ENCODE assay signal across 8 cellular contexts in genomic region chr12:124918622-124918988, GRCh38. TPM values are rescaled to one million over a fixed set of nuclear protein-coding genes. Genes with fewer than 3 reads are reported as not detected.
A peak's percentile ranks its signal among the peaks of the same experiment; 100 is the strongest.
DNase-seq lines count a peak whose midpoint lies in the region; ATAC-seq, FAIRE-seq and TF ChIP-seq lines count a peak whose summit lies in the region.
"Not testable (repeated sequence)": the region's sequence is repeated elsewhere in the genome, so short reads cannot be mapped to it uniquely, and the experiment has no call there.

No MANE protein-coding gene starts in this region.

- H3K27ac Mint-ChIP-seq in CD14-positive monocyte (peak overlapping the region; percentile 100), IgD-negative memory B cell (peak overlapping the region; percentile 98 to 100 (median 99)), endothelial cell (ENCODE audit: unreplicated experiment) (peak overlapping the region; percentile 100)

- TF ChIP-seq POLR2A in HepG2 (IDR thresholded peaks at IDR 0.05; ENCODE audit: insufficient read depth in 1 of 2, low read depth in 2 of 2, low read length in 2 of 2) = not testable (repeated sequence)

- CTCF ChIA-PET in HepG2 (lab: Yijun Ruan, JAX; ENCODE audit: low intra/inter-chr PET ratio, low total read pairs) = not testable (repeated sequence)

- FAIRE-seq in HepG2 (lab: Jason Lieb, UNC) = not testable (repeated sequence)

- peak overlapping the region; percentile 89 for H3K9ac ChIP-seq in adipocyte (ENCODE audit: low read length)
- H3K9ac ChIP-seq in HepG2 (ENCODE audit: insufficient read depth, low read depth, low read length) = peak overlapping the region; percentile 99

- not testable (repeated sequence) for TF ChIP-seq RAD21 in HepG2 (CRISPR knock-in tag; IDR thresholded peaks at IDR 0.05)

- not testable (repeated sequence) for BruUV-seq in HepG2 (replicated peaks; lab: Mats Ljungman, UMichigan)

- intact Hi-C loops in CD14-positive monocyte (cut with micrococcal nuclease) = not testable (repeated sequence)
- intact Hi-C loops in HepG2 (cut with micrococcal nuclease; ENCODE audit: unreplicated experiment) = loop anchor here (2.0 kb wide), 1 partner anchor 20 kb away; no protein-coding TSS in a partner anchor

- H3K4me1 ChIP-seq in adipocyte (ENCODE audit: control insufficient read depth, insufficient read depth, low read length) = peaks cover 26% of the 10 kb centered on the region
- H3K4me1 ChIP-seq in HepG2 (ENCODE audit: insufficient read depth, low read length) = peaks cover 61% of the 10 kb centered on the region
- H3K4me1 ChIP-seq in osteoblast (ENCODE audit: insufficient read depth, low read length) = peaks cover 50% of the 10 kb centered on the region

- H3K9me3 Mint-ChIP-seq in CD14-positive monocyte; IgD-negative memory B cell; endothelial cell (ENCODE audit: unreplicated experiment): not testable (repeated sequence)

- not testable (repeated sequence) for H3K27me3 ChIP-seq in adipocyte (replicated peaks; ENCODE audit: control insufficient read depth, insufficient read depth, low read length); HepG2 (ENCODE audit: control insufficient read depth in 1 of 2, insufficient read depth in 2 of 2, low read length in 2 of 2)
- peaks cover 12% of the 10 kb centered on the region for H3K27me3 ChIP-seq in osteoblast (ENCODE audit: insufficient read depth, low read length)

- not testable (repeated sequence) for TF ChIP-seq CTCF in CD14-positive monocyte (IDR thresholded peaks at IDR 0.05); VCaP (conservative IDR thresholded peaks at IDR 0.05); endothelial cell (IDR thresholded peaks at IDR 0.05; ENCODE audit: unreplicated experiment); HepG2 (CRISPR knock-in tag; IDR thresholded peaks at IDR 0.05); osteoblast (IDR thresholded peaks at IDR 0.05; ENCODE audit: extremely low read depth, low read depth, low read length)

- DNase-seq in CD14-positive monocyte (ENCODE audit: low spot score); adipocyte (ENCODE audit: low read depth); endothelial cell (ENCODE audit: low spot score); HepG2 (ENCODE audit: low spot score); osteoblast (ENCODE audit: insufficient read length, low spot score, missing footprints); substantia nigra (lab: John Stamatoyannopoulos, UW): not testable (repeated sequence)

- not testable (repeated sequence) for TF ChIP-seq EP300 in HepG2 (IDR thresholded peaks at IDR 0.05; ENCODE audit: low read depth in 2 of 2, low read length in 2 of 2); HepG2 (CRISPR knock-in tag; IDR thresholded peaks at IDR 0.05; ENCODE audit: borderline replicate concordance)

- in situ Hi-C loops in HepG2 (cut with HindIII; ENCODE audit: extremely low pct_ligation_motif_present, low pct_unique_long_range_greater_than_20kb) = not testable (repeated sequence)

- not testable (repeated sequence) for H3K27me3 Mint-ChIP-seq in CD14-positive monocyte (ENCODE audit: low read depth in 3 of 3); IgD-negative memory B cell
- H3K27me3 Mint-ChIP-seq in endothelial cell (ENCODE audit: unreplicated experiment) = peaks cover 37% of the 10 kb centered on the region

- H3K9me3 ChIP-seq in adipocyte (ENCODE audit: control insufficient read depth, low read length); HepG2 (ENCODE audit: low read length); osteoblast (ENCODE audit: low read depth, low read length): not testable (repeated sequence)

- H3K4me3 ChIP-seq in adipocyte (ENCODE audit: low read length) = not testable (repeated sequence)
- peak overlapping the region; percentile 34 to 99 (median 47); a peak in 5 of 6 replicates for H3K4me3 ChIP-seq in HepG2 (replicated peaks in 1 of 3; ENCODE audit: insufficient read depth in 1 of 3, low read depth in 2 of 3, low read length in 3 of 3)
- H3K4me3 ChIP-seq in osteoblast (ENCODE audit: insufficient read depth, low read length) = peak overlapping the region; percentile 99

- WGBS in HepG2 (ENCODE audit: low lambda C conversion rate) = 0% methylated on average over 3 of the region's 3 CpGs

- POLR2A ChIA-PET in HepG2 (lab: Yijun Ruan, JAX) = interaction anchor here (1.1 to 12.4 kb wide), 5 partner anchors 9 to 174 kb away, joined by 3 to 199 read pairs (median 61); no protein-coding TSS in a partner anchor

- not testable (repeated sequence) for H2AFZ ChIP-seq in HepG2 (ENCODE audit: low read length); osteoblast (ENCODE audit: low read length)

- not testable (repeated sequence) for ATAC-seq in HepG2

- H3K4me2 ChIP-seq in HepG2 (ENCODE audit: low read depth, low read length) (peak overlapping the region; percentile 97), osteoblast (ENCODE audit: insufficient read depth, low read length) (peak overlapping the region; percentile 91)

- H3K4me1 Mint-ChIP-seq in CD14-positive monocyte (peaks cover 66% of the 10 kb centered on the region), IgD-negative memory B cell (peaks cover 54 to 65% (median 65%) of the 10 kb centered on the region in 3 donors), endothelial cell (ENCODE audit: unreplicated experiment) (peaks cover 65% of the 10 kb centered on the region)

- not testable (repeated sequence) for H3K36me3 ChIP-seq in adipocyte (ENCODE audit: control insufficient read depth, insufficient read depth, low read length, severe bottlenecking); HepG2 (replicated peaks in 1 of 2; ENCODE audit: control insufficient read depth in 1 of 2, insufficient read depth in 2 of 2, low read length in 2 of 2); osteoblast (ENCODE audit: insufficient read depth, low read length)

- H3K27ac ChIP-seq in VCaP = peak overlapping the region; percentile 99
- peak overlapping the region; percentile 100 for H3K27ac ChIP-seq in HepG2 (ENCODE audit: extremely low read length, insufficient read depth, low read length)
- peak overlapping the region; percentile 100 for H3K27ac ChIP-seq in osteoblast (ENCODE audit: low read depth, low read length)
- peak overlapping the region; percentile 100 for H3K27ac ChIP-seq in substantia nigra (ENCODE audit: low read depth, low read length, poor library complexity, severe bottlenecking)

- H3K36me3 Mint-ChIP-seq in CD14-positive monocyte (peaks cover 9 to 14% of the 10 kb centered on the region in 2 donors), endothelial cell (ENCODE audit: low read depth, unreplicated experiment) (peaks cover 18% of the 10 kb centered on the region)
- H3K36me3 Mint-ChIP-seq in IgD-negative memory B cell = not testable (repeated sequence)

- not testable (repeated sequence) for H4K20me1 ChIP-seq in HepG2 (ENCODE audit: insufficient read depth, low read length); osteoblast (ENCODE audit: insufficient read depth, low read length)

- H3K79me2 ChIP-seq in HepG2 (ENCODE audit: insufficient read depth, low read length) = peaks cover 22% of the 10 kb centered on the region
- H3K79me2 ChIP-seq in osteoblast (ENCODE audit: insufficient read depth, low read length) = peaks cover 20% of the 10 kb centered on the region

- H3K4me3 Mint-ChIP-seq in CD14-positive monocyte = peak overlapping the region; percentile 85 to 100
- peak overlapping the region in 3 of 4 donors; percentile 99 for H3K4me3 Mint-ChIP-seq in IgD-negative memory B cell
- H3K4me3 Mint-ChIP-seq in endothelial cell (ENCODE audit: unreplicated experiment) = not testable (repeated sequence)

RNA-seq across cellular contexts. Expression of gene UBC, which starts 4.2 kb away (rescaled TPM):
- 1,000 to 10,000 TPM in 1 of 2 donors, 100 to 1,000 TPM in 1; 969 to 1,385 TPM for polyA plus RNA-seq in CD14-positive monocyte
- polyA plus RNA-seq in IgD-negative memory B cell = 1,893 TPM
- total RNA-seq in endothelial cell (ENCODE audit: unreplicated experiment) = 765 TPM
- 805 and 1,167 TPM in 2 replicates for total RNA-seq in HepG2 (2016; rRNA removed; fragmentation: Illumina TruSeq; extraction: Trizol)
- 330 and 384 TPM in 2 replicates for total RNA-seq in HepG2 (2016; cell fraction: cytosol; rRNA removed; fragmentation: Illumina TruSeq; extraction: Trizol; ENCODE audit: low read depth)
- 802 and 1,160 TPM in 2 replicates for total RNA-seq in HepG2 (2016; cell fraction: insoluble cytoplasmic fraction; rRNA removed; fragmentation: Illumina TruSeq; extraction: Trizol)
- total RNA-seq in HepG2 (2016; cell fraction: membrane; rRNA removed; fragmentation: Illumina TruSeq; extraction: Trizol) = 388 and 438 TPM in 2 replicates
- 473 and 495 TPM in 2 replicates for total RNA-seq in HepG2 (2016; cell fraction: nucleus; rRNA removed; fragmentation: Illumina TruSeq; extraction: Trizol)
- polyA plus RNA-seq in HepG2 (2011; rRNA removed) = 1,432 and 1,529 TPM in 2 replicates
- 1,350 and 1,708 TPM in 2 replicates for polyA plus RNA-seq in HepG2 (2011; cell fraction: cytosol; rRNA removed)
- 541 and 721 TPM in 2 replicates for polyA plus RNA-seq in HepG2 (2011; cell fraction: nucleus; rRNA removed)
- 920 and 1,315 TPM in 2 replicates for polyA plus RNA-seq in HepG2 (2012)
- 299 and 343 TPM in 2 replicates for polyA plus RNA-seq in HepG2 (2016; cell fraction: cytosol; fragmentation: Illumina TruSeq; extraction: Trizol; ENCODE audit: low read depth)
- 1,055 and 1,063 TPM in 2 replicates for polyA plus RNA-seq in HepG2 (2016; cell fraction: insoluble cytoplasmic fraction; fragmentation: Illumina TruSeq; extraction: Trizol; ENCODE audit: low read depth)
- 279 and 340 TPM in 2 replicates for polyA plus RNA-seq in HepG2 (2016; cell fraction: membrane; fragmentation: Illumina TruSeq; extraction: Trizol; ENCODE audit: low read depth)
- polyA plus RNA-seq in HepG2 (2016; cell fraction: nucleus; fragmentation: Illumina TruSeq; extraction: Trizol; ENCODE audit: insufficient read depth, low read depth) = 688 and 691 TPM in 2 replicates
- 531 and 665 TPM in 2 replicates for polyA minus RNA-seq in HepG2 (2011; rRNA and poly(A)+ RNA removed; ENCODE audit: low replicate concordance)
- 412 and 617 TPM in 2 replicates for polyA minus RNA-seq in HepG2 (2011; cell fraction: cytosol; rRNA and poly(A)+ RNA removed)
- 99.5 and 162 TPM in 2 replicates for polyA minus RNA-seq in HepG2 (2011; cell fraction: nucleus; rRNA and poly(A)+ RNA removed)
- 1,904 and 1,975 TPM in 2 replicates for total RNA-seq in osteoblast

RNA-seq across cellular contexts. Expression of gene SCARB1, which starts 54.9 kb away (rescaled TPM):
- polyA plus RNA-seq in CD14-positive monocyte = 10 to 100 TPM; 13.1 to 15.2 TPM
- polyA plus RNA-seq in IgD-negative memory B cell = 23.9 TPM
- total RNA-seq in endothelial cell (ENCODE audit: unreplicated experiment) = 16.9 TPM
- 33.2 and 63.4 TPM in 2 replicates for total RNA-seq in HepG2 (2016; rRNA removed; fragmentation: Illumina TruSeq; extraction: Trizol)
- 10.1 and 11.6 TPM in 2 replicates for total RNA-seq in HepG2 (2016; cell fraction: cytosol; rRNA removed; fragmentation: Illumina TruSeq; extraction: Trizol; ENCODE audit: low read depth)
- 24.7 and 65.3 TPM in 2 replicates for total RNA-seq in HepG2 (2016; cell fraction: insoluble cytoplasmic fraction; rRNA removed; fragmentation: Illumina TruSeq; extraction: Trizol)
- total RNA-seq in HepG2 (2016; cell fraction: membrane; rRNA removed; fragmentation: Illumina TruSeq; extraction: Trizol) = 32.7 and 33.2 TPM in 2 replicates
- total RNA-seq in HepG2 (2016; cell fraction: nucleus; rRNA removed; fragmentation: Illumina TruSeq; extraction: Trizol) = 82.8 and 99.0 TPM in 2 replicates
- polyA plus RNA-seq in HepG2 (2011; rRNA removed) = 160 and 189 TPM in 2 replicates
- polyA plus RNA-seq in HepG2 (2011; cell fraction: cytosol; rRNA removed) = 208 and 213 TPM in 2 replicates
- 869 and 1,053 TPM in 2 replicates for polyA plus RNA-seq in HepG2 (2011; cell fraction: nucleus; rRNA removed)
- polyA plus RNA-seq in HepG2 (2012) = 214 and 253 TPM in 2 replicates
- 18.1 and 20.1 TPM in 2 replicates for polyA plus RNA-seq in HepG2 (2016; cell fraction: cytosol; fragmentation: Illumina TruSeq; extraction: Trizol; ENCODE audit: low read depth)
- polyA plus RNA-seq in HepG2 (2016; cell fraction: insoluble cytoplasmic fraction; fragmentation: Illumina TruSeq; extraction: Trizol; ENCODE audit: low read depth) = 42.8 and 60.7 TPM in 2 replicates
- 42.2 and 44.0 TPM in 2 replicates for polyA plus RNA-seq in HepG2 (2016; cell fraction: membrane; fragmentation: Illumina TruSeq; extraction: Trizol; ENCODE audit: low read depth)
- 235 and 236 TPM in 2 replicates for polyA plus RNA-seq in HepG2 (2016; cell fraction: nucleus; fragmentation: Illumina TruSeq; extraction: Trizol; ENCODE audit: insufficient read depth, low read depth)
- 104 and 367 TPM in 2 replicates for polyA minus RNA-seq in HepG2 (2011; rRNA and poly(A)+ RNA removed; ENCODE audit: low replicate concordance)
- polyA minus RNA-seq in HepG2 (2011; cell fraction: cytosol; rRNA and poly(A)+ RNA removed) = 143 and 183 TPM in 2 replicates
- 104 and 119 TPM in 2 replicates for polyA minus RNA-seq in HepG2 (2011; cell fraction: nucleus; rRNA and poly(A)+ RNA removed)
- 9.4 and 10.9 TPM in 2 replicates for total RNA-seq in osteoblast
